In the genomic region with DNA sequence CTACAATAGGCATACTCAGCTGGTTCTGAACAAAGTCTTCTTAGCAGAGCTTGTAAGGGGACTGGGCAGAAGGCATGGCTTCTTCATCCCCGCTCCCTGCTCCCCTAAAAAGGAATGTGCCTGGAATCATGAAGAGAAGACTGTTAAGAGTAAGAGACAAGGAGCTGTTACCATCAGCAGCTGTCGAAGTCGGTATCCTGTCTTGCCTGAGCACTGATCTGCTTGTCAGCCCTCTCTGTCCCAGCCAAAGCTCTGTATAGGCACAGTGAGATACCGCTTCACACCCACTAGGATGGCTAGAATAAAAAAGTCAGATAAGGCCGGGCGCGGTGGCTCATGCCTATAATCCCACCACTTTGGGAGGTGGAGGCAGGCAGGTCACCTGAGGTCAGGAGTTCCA, we compare ENCODE assay signal across 22 cellular contexts.
"Had no signal": no experiment of that assay in that cellular context is flagged by ENCODE, and none has a peak within 500 bp of the region (broad histone marks: within the 10 kb centered on the region; RNA-seq: fewer than 3 reads in every experiment).

No MANE protein-coding gene starts in this region.

- DNase-seq: activated CD8-positive, alpha-beta memory T cell treated with anti-CD3 and anti-CD28 coated beads, Interleukin-2, amount 50 U/mL, for 4 hours; activated naive CD4-positive, alpha-beta T cell treated with anti-CD3 and anti-CD28 coated beads for 36 hours; activated naive CD8-positive, alpha-beta T cell treated with anti-CD3 and anti-CD28 coated beads, Interleukin-2, amount 10 ng/mL, durations not matched to agents 7 days and 5 days; activated T-cell treated with anti-CD3 and anti-CD28 coated beads, Interleukin-2, amount 50 U/mL, for 24 hours; amniotic stem cell; cerebellar nuclear complex; left lung; mammary epithelial cell; mucosa of descending colon; nephron progenitor cell; pancreas; stimulated activated CD4-positive, alpha-beta T cell treated with anti-CD3 and anti-CD28 coated beads, Interleukin-2, amount 100 ng/mL, for 48 hours; stimulated activated CD8-positive, alpha-beta memory T cell treated with anti-CD3 and anti-CD28 coated beads, Interleukin-4, amount 100 ng/mL, for 48 hours; stimulated activated naive B cell treated with anti-CD40 and anti-IgM and Interleukin-4, amounts not matched to agents 10 μg/mL and 1 μg/mL and 100 μg/mL, for 72 hours; T-helper 1 cell; transverse colon; uterus had no signal

- H3K27ac ChIP-seq: coronary artery, epithelial cell of prostate, left lung, pancreas, transverse colon, uterus had no signal

- H3K9me3 ChIP-seq: breast epithelium, left lung, mucosa of descending colon, pancreas, transverse colon, uterus had no signal

- H3K4me3 ChIP-seq: breast epithelium, coronary artery, left lung, mucosa of descending colon, pancreas, transverse colon, uterus had no signal

- ATAC-seq: activated T-helper 17 cell treated with anti-CD3 and anti-CD28 coated beads, Interleukin-2, amount 50 U/mL, for 72 hours; left lung; mucosa of descending colon; pancreas; sciatic nerve; stimulated activated naive B cell treated with anti-CD40 and anti-IgM and Interleukin-4, amounts not matched to agents 10 μg/mL and 1 μg/mL and 100 μg/mL, for 72 hours had no signal

- H3K4me1 ChIP-seq: breast epithelium, left lung, uterus had no signal

- H3K27me3 ChIP-seq: breast epithelium, left lung, pancreas, transverse colon, uterus had no signal

- H3K36me3 ChIP-seq: breast epithelium, left lung, pancreas, transverse colon, uterus had no signal
